Comparison of ENCODE assay signal across 29 cellular contexts in the genomic region with DNA sequence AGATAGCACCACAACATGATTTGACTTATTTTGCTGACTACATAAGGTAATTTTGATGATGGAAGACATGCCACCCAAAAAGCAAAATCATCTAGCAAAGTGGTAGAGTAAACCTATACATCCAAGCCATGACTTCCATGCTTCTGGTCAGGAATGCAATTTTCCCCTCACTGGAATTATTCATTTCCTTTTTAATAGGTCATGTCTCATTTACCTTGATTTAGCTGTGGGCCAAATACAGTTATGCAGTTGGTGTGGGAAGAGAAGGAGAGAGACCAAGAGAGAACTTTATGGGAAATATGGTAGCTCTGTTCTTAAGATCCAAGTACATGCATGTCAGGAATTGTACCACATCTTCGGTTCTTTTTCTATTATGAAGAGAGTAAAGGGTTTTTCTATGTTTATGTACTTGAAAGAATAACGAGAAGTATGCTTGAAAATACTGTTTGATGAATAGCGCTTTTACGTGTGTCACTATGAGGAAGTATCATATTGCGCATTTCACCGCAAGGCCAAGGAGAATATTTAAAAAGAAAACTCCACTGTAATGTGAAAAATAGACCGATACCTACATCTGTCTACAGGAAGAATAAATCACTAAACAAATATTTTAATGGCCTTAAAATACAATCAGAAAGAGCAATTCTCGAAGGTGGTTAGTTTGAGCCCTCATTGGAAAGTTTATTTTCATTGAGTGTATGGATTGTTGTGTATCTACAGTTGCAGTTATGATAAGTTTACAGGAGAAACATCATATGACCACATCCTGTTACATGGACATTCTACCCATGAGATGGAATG.
A peak's percentile ranks its signal among the peaks of the same experiment; 100 is the strongest.
DNase-seq lines count a peak whose midpoint lies in the region; ATAC-seq, FAIRE-seq and TF ChIP-seq lines count a peak whose summit lies in the region.
"Had no signal": no experiment of that assay in that cellular context is flagged by ENCODE, and none has a peak within 500 bp of the region (broad histone marks: within the 10 kb centered on the region; RNA-seq: fewer than 3 reads in every experiment).

No MANE protein-coding gene starts in this region.

- WGBS in IMR-90 (ENCODE audit: extremely low coverage in 2 of 2, insufficient read length in 1 of 2), 2 experiments: no CpG with 5 or more reads among the region's 8 CpGs

- H4K20me1 ChIP-seq in IMR-90 (ENCODE audit: insufficient read depth, low read length) (no peaks in the 10 kb centered on the region), astrocyte (ENCODE audit: insufficient read depth, low read length) (no peaks in the 10 kb centered on the region), GM23338 (replicated peaks; ENCODE audit: insufficient read depth) (no peaks in the 10 kb centered on the region)

- H3K79me2 ChIP-seq in astrocyte (ENCODE audit: insufficient read depth, low read length) (no peaks in the 10 kb centered on the region), GM23338 (replicated peaks; ENCODE audit: insufficient read depth) (no peaks in the 10 kb centered on the region)

- H3K9me1 ChIP-seq in IMR-90 (ENCODE audit: insufficient read depth, low read length): peaks cover 7% of the 10 kb centered on the region

- no peaks in the 10 kb centered on the region for H3K27me3 ChIP-seq in IMR-90 (ENCODE audit: control insufficient read depth, insufficient read depth, low read length)
- H3K27me3 ChIP-seq in astrocyte (ENCODE audit: insufficient read depth, low read length): no peaks in the 10 kb centered on the region
- peaks cover 51% of the 10 kb centered on the region for H3K27me3 ChIP-seq in GM23338 (ENCODE audit: insufficient read depth)
- H3K27me3 ChIP-seq: thyroid gland had no signal

- H2BK5ac ChIP-seq in IMR-90 (ENCODE audit: low read depth, low read length, poor library complexity, severe bottlenecking): no peak overlapping the region

- H4K91ac ChIP-seq in IMR-90 (ENCODE audit: insufficient read depth, low read depth, low read length): no peak overlapping the region

- H3K4me3 Mint-ChIP-seq in astrocyte (ENCODE audit: unreplicated experiment): no peak overlapping the region
- H3K4me3 Mint-ChIP-seq in osteocyte (ENCODE audit: unreplicated experiment): no peak overlapping the region
- H3K4me3 Mint-ChIP-seq in GM23338: no peak overlapping the region
- H3K4me3 Mint-ChIP-seq: activated CD4-positive, alpha-beta T cell treated with anti-CD3 and anti-CD28 coated beads, Interleukin-2, amount 10 ng/mL, durations not matched to agents 7 days and 5 days; activated T-cell treated with anti-CD3 and anti-CD28 coated beads, Interleukin-2, amount 50 U/mL, for 4 hours; nephron; T-helper 17 cell had no signal

- H3K27ac ChIP-seq in IMR-90 (ENCODE audit: insufficient read depth, low read length) (no peak overlapping the region), astrocyte (ENCODE audit: low read depth, low read length) (peak overlapping the region; percentile 29), GM23338 (ENCODE audit: low read depth) (no peak overlapping the region)
- H3K27ac ChIP-seq: lower lobe of right lung, pancreas, stomach, thyroid gland had no signal

- H2BK120ac ChIP-seq in IMR-90 (ENCODE audit: low read depth, low read length): peak overlapping the region; percentile 21; the same call in 1 of the 2 replicates

- H3K36me3 ChIP-seq in IMR-90 (ENCODE audit: control insufficient read depth, insufficient read depth, low read length) (no peaks in the 10 kb centered on the region), astrocyte (ENCODE audit: insufficient read depth, low read length) (no peaks in the 10 kb centered on the region), GM23338 (ENCODE audit: insufficient read depth) (no peaks in the 10 kb centered on the region)
- H3K36me3 ChIP-seq: HAP-1, lower lobe of right lung, pancreas, stomach, thyroid gland had no signal

- no peak overlapping the region for H3K56ac ChIP-seq in IMR-90 (ENCODE audit: extremely low read depth, insufficient read depth, low read length)

- no peak for TF ChIP-seq RAD21 in IMR-90 (IDR thresholded peaks at IDR 0.05; ENCODE audit: low read length)

- peaks cover under 1% of the 10 kb centered on the region for H3K9me2 ChIP-seq in GM23338 (ENCODE audit: insufficient read depth)

- peak; percentile 54 for DNase-seq in IMR-90
- DNase-seq in NOMO-1 (lab: John Stamatoyannopoulos, UW; ENCODE audit: unreplicated experiment in 2 of 2): peak; percentile 8 to 74
- peak; percentile 64 for DNase-seq in astrocyte (ENCODE audit: low read depth)
- DNase-seq in osteocyte (ENCODE audit: extremely low spot score, unreplicated experiment): no peak
- DNase-seq in NCI-H446 treated with DMSO at 0.1 percent for 48 hours (lab: John Stamatoyannopoulos, UW): no peak
- no peak for DNase-seq in GM23338 (ENCODE audit: low spot score)
- DNase-seq: activated CD4-positive, alpha-beta T cell treated with anti-CD3 and anti-CD28 coated beads, Interleukin-2, amount 10 ng/mL, durations not matched to agents 7 days and 5 days; activated gamma-delta T cell treated with Interleukin-2 at 50 U/mL for 16 hours; activated T-cell treated with anti-CD3 and anti-CD28 coated beads, Interleukin-2, amount 50 U/mL, for 4 hours; effector CD4-positive, alpha-beta T cell; foreskin fibroblast; head of caudate nucleus; KBM-7; kidney; lower lobe of right lung; NCI-H1436; NCI-H2171; NCI-H510A treated with DMSO at 0.1 percent for 48 hours; NK-92 treated with Interleukin-12 subunit alpha and Interleukin-12 subunit beta, amount 100 ng/mL, for 24 hours; pancreas; stimulated activated CD4-positive, alpha-beta T cell treated with anti-CD3 and anti-CD28 coated beads, Interleukin-2, amount 100 ng/mL, for 24 hours; stomach; T-helper 17 cell; thyroid gland had no signal

- ATAC-seq in IMR-90 (ENCODE audit: low read depth) (no peak), GM21381 (IDR thresholded peaks at IDR 0.05; ENCODE audit: unreplicated experiment) (no peak), GM23338 (no peak)
- no peak for ATAC-seq in activated CD4-positive, CD25-positive, alpha-beta regulatory T cell treated with anti-CD3 and anti-CD28 coated beads, Interleukin-2, amount 50 U/mL, for 24 hours
- ATAC-seq: activated T-cell treated with anti-CD3 and anti-CD28 coated beads, Interleukin-2, amount 50 U/mL, for 4 hours; lower lobe of right lung; pancreas; T-helper 17 cell had no signal

- in situ Hi-C loops in IMR-90 (cut with MboI; ENCODE audit: low sequenced_read_pairs): no loop called here

- H3K14ac ChIP-seq in IMR-90 (replicated peaks; ENCODE audit: low read depth, low read length): 0 out of 2 replicates have a peak overlapping the region, but pooled peaks have one; percentile 10

- H4K5ac ChIP-seq in IMR-90 (ENCODE audit: low read depth, low read length): no peak overlapping the region

- H2BK20ac ChIP-seq in IMR-90 (ENCODE audit: low read depth, low read length): no peak overlapping the region; the same call in 1 of the 2 replicates

- H3K23ac ChIP-seq in IMR-90 (ENCODE audit: low read depth, low read length): no peak overlapping the region; the same call in 1 of the 2 replicates

- TF ChIP-seq CTCF in IMR-90 (conservative IDR thresholded peaks at IDR 0.05; ENCODE audit: low read depth, low read length) (no peak), astrocyte (IDR thresholded peaks at IDR 0.05; ENCODE audit: insufficient read depth, low read depth, low read length) (no peak), osteocyte (IDR thresholded peaks at IDR 0.05) (no peak), GM23338 (conservative IDR thresholded peaks at IDR 0.05; ENCODE audit: low read depth in 2 of 2) (no peak)

- H3K4ac ChIP-seq in IMR-90 (ENCODE audit: low read depth, low read length): 0 out of 2 replicates have a peak overlapping the region, but pooled peaks have one; percentile 1

- no peak overlapping the region for H2AK5ac ChIP-seq in IMR-90 (ENCODE audit: low read depth, low read length)

- peaks cover 5% of the 10 kb centered on the region for H3K36me3 Mint-ChIP-seq in astrocyte (ENCODE audit: low read depth, unreplicated experiment)
- H3K36me3 Mint-ChIP-seq in osteocyte (ENCODE audit: unreplicated experiment): no peaks in the 10 kb centered on the region
- no peaks in the 10 kb centered on the region for H3K36me3 Mint-ChIP-seq in GM23338 (ENCODE audit: low read depth)

- intact Hi-C loops in IMR-90 (cut with micrococcal nuclease): loop anchor here (5.0 kb wide), 1 partner anchor 357 kb away; the partner anchor contains the start of gene FCHO2

- H3K9ac ChIP-seq in IMR-90 (ENCODE audit: low read depth, low read length) (no peak overlapping the region), astrocyte (ENCODE audit: low read length) (no peak overlapping the region)

- CTCF ChIA-PET in IMR-90 (lab: Yijun Ruan, JAX): interaction anchor here (0.7 to 1.0 kb wide), 2 partner anchors 136 to 137 kb away, joined by 3 to 4 read pairs; no protein-coding TSS in a partner anchor

- peaks cover 3% of the 10 kb centered on the region for H3K9me3 Mint-ChIP-seq in astrocyte (ENCODE audit: unreplicated experiment)
- H3K9me3 Mint-ChIP-seq in osteocyte (ENCODE audit: unreplicated experiment): peaks cover 3% of the 10 kb centered on the region
- H3K9me3 Mint-ChIP-seq in GM23338: no peaks in the 10 kb centered on the region
- H3K9me3 Mint-ChIP-seq: activated CD4-positive, alpha-beta T cell treated with anti-CD3 and anti-CD28 coated beads, Interleukin-2, amount 10 ng/mL, durations not matched to agents 7 days and 5 days; activated T-cell treated with anti-CD3 and anti-CD28 coated beads, Interleukin-2, amount 50 U/mL, for 4 hours; nephron had no signal

- dilution Hi-C loops in IMR-90 (cut with HindIII; ENCODE audit: low sequenced_read_pairs, unreplicated experiment): no loop called here

- H3K4me2 ChIP-seq in IMR-90 (ENCODE audit: low read depth, low read length) (no peak overlapping the region; the same call in 1 of the 2 replicates), astrocyte (ENCODE audit: low read length) (peak overlapping the region; percentile 40), GM23338 (no peak overlapping the region)

- no peak overlapping the region for H2BK15ac ChIP-seq in IMR-90 (ENCODE audit: low read depth, low read length)

- BruUV-seq in IMR-90 (replicated peaks; lab: Mats Ljungman, UMichigan): no TSS peak

- TF ChIP-seq POLR2A in IMR-90 (IDR thresholded peaks at IDR 0.05; ENCODE audit: low read depth, low read length): no peak

- H2AFZ ChIP-seq in IMR-90 (replicated peaks; ENCODE audit: low read length, poor library complexity): no peak overlapping the region
- no peak overlapping the region for H2AFZ ChIP-seq in astrocyte (ENCODE audit: low read depth, low read length)
- H2AFZ ChIP-seq in GM23338: no peak overlapping the region

- FAIRE-seq in astrocyte (lab: Jason Lieb, UNC): peak; percentile 20
- FAIRE-seq: G401.6, kidney, pancreas had no signal

- POLR2A ChIA-PET in IMR-90 (lab: Charles Lee; ENCODE audit: unreplicated experiment): interaction anchor here (0.6 kb wide), 1 partner anchor 64 kb away, joined by 4 read pairs; no protein-coding TSS in a partner anchor

- H3K27ac Mint-ChIP-seq in astrocyte (ENCODE audit: unreplicated experiment) (no peak overlapping the region), osteocyte (ENCODE audit: unreplicated experiment) (peak overlapping the region; percentile 54), GM23338 (no peak overlapping the region)
- H3K27ac Mint-ChIP-seq: activated CD4-positive, alpha-beta T cell treated with anti-CD3 and anti-CD28 coated beads, Interleukin-2, amount 10 ng/mL, durations not matched to agents 7 days and 5 days; nephron; T-helper 17 cell had no signal

- H3K4me1 ChIP-seq in IMR-90 (ENCODE audit: control insufficient read depth, insufficient read depth, low read length): peaks cover 14% of the 10 kb centered on the region
- peaks cover 34% of the 10 kb centered on the region for H3K4me1 ChIP-seq in astrocyte (ENCODE audit: insufficient read depth, low read length)
- H3K4me1 ChIP-seq in GM23338 (ENCODE audit: insufficient read depth): peaks cover 17% of the 10 kb centered on the region
- H3K4me1 ChIP-seq: HAP-1, pancreas had no signal

- peaks cover 2% of the 10 kb centered on the region; the same call in 1 of the 2 replicates for H3K9me3 ChIP-seq in IMR-90 (ENCODE audit: control insufficient read depth, insufficient read depth, low read length)
- no peaks in the 10 kb centered on the region for H3K9me3 ChIP-seq in astrocyte (ENCODE audit: insufficient read depth, low read depth, low read length)
- H3K9me3 ChIP-seq: HAP-1, lower lobe of right lung, pancreas, stomach, thyroid gland had no signal

- no peak overlapping the region for H2AK9ac ChIP-seq in IMR-90 (replicated peaks; ENCODE audit: low read depth, low read length, poor library complexity)

- H3K4me1 Mint-ChIP-seq in astrocyte (ENCODE audit: low read depth, unreplicated experiment): peaks cover 15% of the 10 kb centered on the region
- H3K4me1 Mint-ChIP-seq in osteocyte (ENCODE audit: unreplicated experiment): peaks cover 49% of the 10 kb centered on the region
- peaks cover 17% of the 10 kb centered on the region for H3K4me1 Mint-ChIP-seq in GM23338
- H3K4me1 Mint-ChIP-seq: T-helper 17 cell had no signal

- no peaks in the 10 kb centered on the region for H3K79me1 ChIP-seq in IMR-90 (ENCODE audit: low read depth in 1 of 2, low read length in 2 of 2)

- no peak overlapping the region for H3K4me3 ChIP-seq in IMR-90 (ENCODE audit: insufficient read depth, low read depth, low read length)
- no peak overlapping the region for H3K4me3 ChIP-seq in astrocyte (ENCODE audit: insufficient read depth, low read depth, low read length)
- no peak overlapping the region for H3K4me3 ChIP-seq in GM23338
- H3K4me3 ChIP-seq: HAP-1, lower lobe of right lung, pancreas, stomach, thyroid gland had no signal

- 0 out of 4 replicates have a peak overlapping the region, but pooled peaks of 1 of the 2 experiments have one; percentile 8 for H4K8ac ChIP-seq in IMR-90 (ENCODE audit: low read depth in 2 of 2, low read length in 2 of 2)

- no peak overlapping the region for H3K18ac ChIP-seq in IMR-90 (ENCODE audit: low read depth, low read length)

- H3K27me3 Mint-ChIP-seq in astrocyte (ENCODE audit: low read depth, unreplicated experiment) (peaks cover 5% of the 10 kb centered on the region), osteocyte (ENCODE audit: unreplicated experiment) (no peaks in the 10 kb centered on the region), GM23338 (ENCODE audit: insufficient read depth, low read depth, poor library complexity) (peaks cover 43% of the 10 kb centered on the region)

- H3F3A ChIP-seq in GM23338 (replicated peaks; ENCODE audit: low read depth): peaks cover 12% of the 10 kb centered on the region; the same call in 1 of the 2 replicates

Comparison
In these comparisons a context has a peak if more than half of its experiments do, and no peak if none do; other contexts are left out.
1. DNase-seq: peak in IMR-90 (single experiment), NOMO-1 (2 of 2) and astrocyte (single experiment); none in osteocyte (single experiment), NCI-H446 treated with DMSO at 0.1 percent for 48 hours (single experiment) and GM23338 (single experiment).